1 cellular context compared by ENCODE assay signal in genomic region chr3:119825820-119826219, GRCh38.
TF ChIP-seq lines count a peak whose summit lies in the region.

No MANE protein-coding gene starts in this region.

TF ChIP-seq in HepG2, 621 proteins besides CTCF, POLR2A, EP300 and RAD21 (continued from another document and continues in another):
- no peak for TF ChIP-seq ZNF710 (CRISPR knock-in tag; IDR thresholded peaks at IDR 0.05; ENCODE audit: borderline replicate concordance)
- TF ChIP-seq MED13 (CRISPR knock-in tag; IDR thresholded peaks at IDR 0.05): no peak
- no peak for TF ChIP-seq KMT2B (CRISPR knock-in tag; IDR thresholded peaks at IDR 0.05)
- no peak for TF ChIP-seq ZNF329 (CRISPR knock-in tag; IDR thresholded peaks at IDR 0.05; ENCODE audit: low read depth)
- TF ChIP-seq TCF12 (IDR thresholded peaks at IDR 0.05): no peak
- no peak for TF ChIP-seq TCF12 (CRISPR knock-in tag; IDR thresholded peaks at IDR 0.05)
- peak; percentile 35; the same call in 1 of the 2 replicates for TF ChIP-seq FOXP4 (CRISPR knock-in tag; IDR thresholded peaks at IDR 0.05)
- TF ChIP-seq MIXL1 (CRISPR knock-in tag; IDR thresholded peaks at IDR 0.05): peak; percentile 75; the same call in 1 of the 2 replicates
- peak; percentile 46; the same call in 1 of the 2 replicates for TF ChIP-seq ARNTL (CRISPR knock-in tag; IDR thresholded peaks at IDR 0.05)
- no peak for TF ChIP-seq MAFG (CRISPR knock-in tag; IDR thresholded peaks at IDR 0.05)
- no peak for TF ChIP-seq ADNP (CRISPR knock-in tag; IDR thresholded peaks at IDR 0.05)
- no peak for TF ChIP-seq HINFP (CRISPR knock-in tag; IDR thresholded peaks at IDR 0.05; ENCODE audit: low read depth)
- no peak for TF ChIP-seq AHR (CRISPR knock-in tag; IDR thresholded peaks at IDR 0.05)
- no peak for TF ChIP-seq ZNF512 (CRISPR knock-in tag; IDR thresholded peaks at IDR 0.05)
- TF ChIP-seq ZNF652 (CRISPR knock-in tag; IDR thresholded peaks at IDR 0.05; ENCODE audit: borderline replicate concordance, low read depth): peak; percentile 30; the same call in 1 of the 2 replicates
- no peak for TF ChIP-seq ZNF720 (CRISPR knock-in tag; IDR thresholded peaks at IDR 0.05)
- TF ChIP-seq PITX1 (CRISPR knock-in tag; IDR thresholded peaks at IDR 0.05): peak; percentile 69
- 0 out of 2 replicates have a peak, but pooled peaks have one; percentile 40 for TF ChIP-seq HMG20B (CRISPR knock-in tag; conservative IDR thresholded peaks at IDR 0.05)
- TF ChIP-seq ZBTB33 (CRISPR knock-in tag; IDR thresholded peaks at IDR 0.05): no peak
- TF ChIP-seq CHD4 (IDR thresholded peaks at IDR 0.05; ENCODE audit: borderline replicate concordance, low read length): no peak
- TF ChIP-seq ZNF704 (CRISPR knock-in tag; IDR thresholded peaks at IDR 0.05; ENCODE audit: borderline replicate concordance): no peak
- no peak for TF ChIP-seq ISX (CRISPR knock-in tag; conservative IDR thresholded peaks at IDR 0.05)
- no peak for TF ChIP-seq SALL2 (CRISPR knock-in tag; IDR thresholded peaks at IDR 0.05)
- TF ChIP-seq ETV5 (CRISPR knock-in tag; IDR thresholded peaks at IDR 0.05; ENCODE audit: borderline replicate concordance): peak; percentile 48; the same call in 1 of the 2 replicates
- TF ChIP-seq ZBTB8A (CRISPR knock-in tag; IDR thresholded peaks at IDR 0.05; ENCODE audit: borderline replicate concordance, low read depth): no peak
- no peak for TF ChIP-seq RFX5 (IDR thresholded peaks at IDR 0.05; ENCODE audit: low read depth, low read length)
- TF ChIP-seq ISL2 (CRISPR knock-in tag; IDR thresholded peaks at IDR 0.05): no peak
- TF ChIP-seq THAP11 (CRISPR knock-in tag; IDR thresholded peaks at IDR 0.05): 0 out of 2 replicates have a peak, but pooled peaks have one; percentile 25
- TF ChIP-seq MAZ (IDR thresholded peaks at IDR 0.05; ENCODE audit: borderline replicate concordance, low read depth, low read length): no peak
- TF ChIP-seq MAZ (CRISPR knock-in tag; IDR thresholded peaks at IDR 0.05; ENCODE audit: low read depth): no peak
- TF ChIP-seq NKX3-1 (CRISPR knock-in tag; IDR thresholded peaks at IDR 0.05): no peak
- TF ChIP-seq RXRA (CRISPR knock-in tag; IDR thresholded peaks at IDR 0.05): peak; percentile 45; the same call in 1 of the 2 replicates
- no peak for TF ChIP-seq NFAT5 (CRISPR knock-in tag; IDR thresholded peaks at IDR 0.05)
- TF ChIP-seq TFAP4 (IDR thresholded peaks at IDR 0.05; ENCODE audit: borderline replicate concordance, low read depth): peak; percentile 76; the same call in 1 of the 2 replicates
- TF ChIP-seq NFE2L1 (CRISPR knock-in tag; IDR thresholded peaks at IDR 0.05; ENCODE audit: borderline replicate concordance): no peak
- TF ChIP-seq TERF1 (CRISPR knock-in tag; IDR thresholded peaks at IDR 0.05): no peak
- no peak for TF ChIP-seq GTF2F1 (IDR thresholded peaks at IDR 0.05; ENCODE audit: low read length)
- TF ChIP-seq ZFP36L2 (CRISPR knock-in tag; IDR thresholded peaks at IDR 0.05): no peak
- no peak for TF ChIP-seq ZNF446 (CRISPR knock-in tag; IDR thresholded peaks at IDR 0.05)
- no peak for TF ChIP-seq ZNF781 (CRISPR knock-in tag; IDR thresholded peaks at IDR 0.05; ENCODE audit: borderline replicate concordance, not compliant biosample characterization)
- TF ChIP-seq KLF11 (CRISPR knock-in tag; IDR thresholded peaks at IDR 0.05): no peak
